8 cellular contexts compared by ENCODE assay signal in the genomic region with DNA sequence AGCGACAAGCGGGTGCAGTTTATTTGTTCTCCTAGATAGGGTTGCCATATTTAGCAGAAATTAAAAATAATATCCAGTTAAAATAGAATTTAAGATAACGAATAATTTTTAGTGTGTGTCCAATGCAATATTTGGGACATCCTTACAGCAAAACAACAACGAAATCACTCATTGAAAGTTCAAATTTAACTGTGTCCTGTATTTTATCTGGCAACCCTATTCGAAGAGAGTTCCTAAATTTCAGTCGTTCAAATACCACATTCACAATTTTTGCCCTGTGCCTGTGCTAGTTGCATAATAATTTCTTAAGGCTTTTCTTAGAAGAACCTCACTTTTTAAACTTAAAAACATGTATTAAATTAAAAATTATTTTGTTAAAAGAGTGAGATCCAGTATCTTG. TPM values are rescaled to one million over a fixed set of nuclear protein-coding genes. Genes with fewer than 3 reads are reported as not detected.
DNase-seq lines count a peak whose midpoint lies in the region; TF ChIP-seq lines count a peak whose summit lies in the region.

No MANE protein-coding gene starts in this region.

- POLR2A ChIA-PET in OCI-LY7 (lab: Charles Lee): interaction anchor here (0.5 to 1.0 kb wide), 5 partner anchors 8 to 529 kb away, joined by 3 read pairs; a partner anchor contains a TSS

- no peak for TF ChIP-seq CTCF in CD14-positive monocyte (IDR thresholded peaks at IDR 0.05)
- no peak for TF ChIP-seq CTCF in OCI-LY7 (conservative IDR thresholded peaks at IDR 0.05; ENCODE audit: low read length)
- TF ChIP-seq CTCF in endodermal cell (conservative IDR thresholded peaks at IDR 0.05): no peak

- H3K9me3 Mint-ChIP-seq in CD14-positive monocyte (peaks cover 0 to 5% (median 0%) of the 10 kb centered on the region in 7 donors), endodermal cell (no peaks in the 10 kb centered on the region)

- H3K27ac ChIP-seq in OCI-LY7 (ENCODE audit: low read depth, low read length, poor library complexity, severe bottlenecking): peak overlapping the region; percentile 60
- peak overlapping the region; percentile 86 for H3K27ac ChIP-seq in endodermal cell (ENCODE audit: low read depth, low read length)

- H2AFZ ChIP-seq in OCI-LY7 (ENCODE audit: low read length): peak overlapping the region; percentile 59; the same call in 1 of the 2 replicates
- peak overlapping the region; percentile 47 for H2AFZ ChIP-seq in neuron (ENCODE audit: low read depth, low read length)

- H3K9me3 ChIP-seq in OCI-LY7 (ENCODE audit: low read length) (peaks cover 10% of the 10 kb centered on the region; the same call in 1 of the 2 replicates), endodermal cell (ENCODE audit: control insufficient read depth, low read length) (no peaks in the 10 kb centered on the region), neuron (ENCODE audit: low read length) (no peaks in the 10 kb centered on the region)

- DNase-seq in CD14-positive monocyte (ENCODE audit: low spot score) (no peak), OCI-LY7 (ENCODE audit: low spot score) (no peak), endodermal cell (no peak), amniotic stem cell (lab: John Stamatoyannopoulos, UW) (no peak), HUDEP-2 (lab: John Stamatoyannopoulos, UW; ENCODE audit: unreplicated experiment in 76 of 76) (no peak)
- DNase-seq in stimulated activated CD4-positive, alpha-beta T cell treated with anti-CD3 and anti-CD28 coated beads, Interleukin-15, amount 100 ng/mL, for 24 hours: no peak
- no peak for DNase-seq in stimulated activated CD4-positive, alpha-beta T cell treated with anti-CD3 and anti-CD28 coated beads, Interleukin-12 subunit alpha, Interleukin-12 subunit beta, amount 100 ng/mL, for 4 hours

- H3K4me1 ChIP-seq in OCI-LY7 (ENCODE audit: insufficient read depth, low read length, poor library complexity, severe bottlenecking) (peaks cover 40% of the 10 kb centered on the region), endodermal cell (ENCODE audit: control insufficient read depth, insufficient read depth, low read length) (no peaks in the 10 kb centered on the region), neuron (ENCODE audit: insufficient read depth, low read length) (peaks cover 19% of the 10 kb centered on the region)

- peaks cover 47% of the 10 kb centered on the region for H3K79me2 ChIP-seq in OCI-LY7 (ENCODE audit: insufficient read depth, low read depth, low read length)

- H3K4me3 ChIP-seq in OCI-LY7 (ENCODE audit: low read depth, low read length, poor library complexity, severe bottlenecking) (peak overlapping the region; percentile 83), endodermal cell (ENCODE audit: low read length) (peak overlapping the region; percentile 98), neuron (ENCODE audit: low read length) (peak overlapping the region; percentile 71)

- H3K36me3 Mint-ChIP-seq in CD14-positive monocyte: peaks cover 17 to 19% of the 10 kb centered on the region in 2 donors
- H3K36me3 Mint-ChIP-seq in endodermal cell (ENCODE audit: low read depth): peaks cover 6% of the 10 kb centered on the region

- CTCF ChIA-PET in OCI-LY7 (lab: Charles Lee; ENCODE audit: unreplicated experiment): no interaction called here

- H3K9ac ChIP-seq in endodermal cell (ENCODE audit: extremely low read depth, low read length, poor library complexity, severe bottlenecking): peak overlapping the region; percentile 97

- intact Hi-C loops in CD14-positive monocyte (cut with micrococcal nuclease): loop anchor here in 1 of 2 donors (5.0 to 10.0 kb wide), 2 partner anchors 55 to 267 kb away; a partner anchor contains a TSS
- intact Hi-C loops in OCI-LY7 (cut with micrococcal nuclease; ENCODE audit: unreplicated experiment): loop anchor here (5.0 kb wide), 1 partner anchor 55 kb away; a partner anchor contains a TSS

- peaks cover 16% of the 10 kb centered on the region; the same call in 1 of the 2 replicates for H4K20me1 ChIP-seq in OCI-LY7 (ENCODE audit: insufficient read depth, low read length)

- WGBS in endodermal cell (ENCODE audit: insufficient coverage in 1 of 2, insufficient read length in 1 of 2), 2 experiments: 17 to 42% methylated on average over 2 to 6 of the region's 6 CpGs

- H3K36me3 ChIP-seq in OCI-LY7 (ENCODE audit: insufficient read depth, low read length) (peaks cover 25% of the 10 kb centered on the region), endodermal cell (ENCODE audit: control insufficient read depth, insufficient read depth, low read length) (peaks cover 6% of the 10 kb centered on the region), neuron (ENCODE audit: insufficient read depth, low read length) (peaks cover 21% of the 10 kb centered on the region)

- H3K27ac Mint-ChIP-seq in CD14-positive monocyte (peak overlapping the region; percentile 97 to 99 (median 98)), endodermal cell (peak overlapping the region; percentile 98)

- peaks cover 0 to 2% (median 0%) of the 10 kb centered on the region in 3 donors for H3K27me3 Mint-ChIP-seq in CD14-positive monocyte (ENCODE audit: low read depth in 3 of 3)
- peaks cover 13% of the 10 kb centered on the region for H3K27me3 Mint-ChIP-seq in endodermal cell (ENCODE audit: insufficient read depth)

- peak overlapping the region; percentile 80 to 92 for H3K4me3 Mint-ChIP-seq in CD14-positive monocyte
- peak overlapping the region; percentile 88 for H3K4me3 Mint-ChIP-seq in endodermal cell

- no peaks in the 10 kb centered on the region for H3K9me2 ChIP-seq in OCI-LY7 (ENCODE audit: insufficient read depth, low read length)

- TSS peak; percentile 88 for BruUV-seq in OCI-LY7 (replicated peaks; lab: Mats Ljungman, UMichigan)

- H3K27me3 ChIP-seq in endodermal cell (ENCODE audit: control insufficient read depth, insufficient read depth, low read length, poor library complexity, severe bottlenecking) (peaks cover 9% of the 10 kb centered on the region), neuron (ENCODE audit: insufficient read depth, low read length) (peaks cover 6% of the 10 kb centered on the region)

- peak overlapping the region; percentile 74 for H3K4me2 ChIP-seq in OCI-LY7 (ENCODE audit: low read length)

- H3K4me1 Mint-ChIP-seq in CD14-positive monocyte (peaks cover 64% of the 10 kb centered on the region), endodermal cell (peaks cover 12% of the 10 kb centered on the region)

RNA-seq across cellular contexts. Expression of a gene that starts 0.7 kb away (rescaled TPM):
- polyA plus RNA-seq in CD14-positive monocyte: 100 to 1,000 TPM; 123 to 129 TPM
- 57.1 and 73.4 TPM in 2 replicates for total RNA-seq in OCI-LY7 (2014; rRNA removed; shearing (Covaris generic))
- total RNA-seq in OCI-LY7 (2022): 91.8 and 95.8 TPM in 2 replicates
- 10 to 100 TPM; 61.1 to 85.2 TPM for total RNA-seq in endodermal cell
- polyA plus RNA-seq in endodermal cell (2013, experiment 1 of 2): 121 TPM
- 111 TPM for polyA plus RNA-seq in endodermal cell (2013, experiment 2 of 2)

RNA-seq across cellular contexts. Expression of a gene that starts 34.5 kb away (rescaled TPM):
- not detected for polyA plus RNA-seq in CD14-positive monocyte
- total RNA-seq in OCI-LY7 (2014; rRNA removed; shearing (Covaris generic)): not detected in 2 replicates
- total RNA-seq in OCI-LY7 (2022): not detected in 2 replicates
- 1 to 10 TPM; 1.5 to 1.6 TPM for total RNA-seq in endodermal cell
- 7.3 TPM for polyA plus RNA-seq in endodermal cell (2013, experiment 1 of 2)
- polyA plus RNA-seq in endodermal cell (2013, experiment 2 of 2): 12.0 TPM

RNA-seq across cellular contexts. Expression of a gene that starts 57.4 kb away (rescaled TPM):
- polyA plus RNA-seq in CD14-positive monocyte: 1 to 10 TPM in 1 of 2 donors, under 1 TPM in 1; 0.79 to 1.4 TPM
- 11.9 and 14.7 TPM in 2 replicates for total RNA-seq in OCI-LY7 (2014; rRNA removed; shearing (Covaris generic))
- total RNA-seq in OCI-LY7 (2022) (24.8 and 25.2 TPM in 2 replicates), endodermal cell (10 to 100 TPM; 23.5 to 26.3 TPM)
- 12.5 TPM for polyA plus RNA-seq in endodermal cell (2013, experiment 1 of 2)
- polyA plus RNA-seq in endodermal cell (2013, experiment 2 of 2): 12.4 TPM
